ENCODE assay signal across 35 cellular contexts in genomic region chr22:19331474-19331873, GRCh38.
"Had no signal": no experiment of that assay in that cellular context is flagged by ENCODE, and none has a peak within 500 bp of the region (broad histone marks: within the 10 kb centered on the region; RNA-seq: fewer than 3 reads in every experiment).

No MANE protein-coding gene starts in this region.

- H3K4me3 Mint-ChIP-seq: activated B cell treated with CpG ODN at 0.5 μM for 24 hours; activated CD4-positive, alpha-beta memory T cell treated with anti-CD3 and anti-CD28 coated beads for 36 hours; activated CD4-positive, alpha-beta T cell treated with anti-CD3 and anti-CD28 coated beads for 36 hours; activated CD4-positive, alpha-beta T cell treated with anti-CD3 and anti-CD28 coated beads, Interleukin-2, amount 10 ng/mL, durations not matched to agents 24 days and 14 days; activated CD8-positive, alpha-beta memory T cell treated with anti-CD3 and anti-CD28 coated beads, Interleukin-2, amount 10 ng/mL, durations not matched to agents 7 days and 5 days; activated CD8-positive, alpha-beta T cell treated with anti-CD3 and anti-CD28 coated beads, Interleukin-2, amount 10 ng/mL, durations not matched to agents 7 days and 5 days; activated naive CD4-positive, alpha-beta T cell treated with anti-CD3 and anti-CD28 coated beads, Interleukin-2, amount 10 ng/mL, durations not matched to agents 7 days and 5 days; activated naive CD8-positive, alpha-beta T cell treated with anti-CD3 and anti-CD28 coated beads, Interleukin-2, amount 50 U/mL, for 24 hours; activated T-helper 1 cell treated with anti-CD3 and anti-CD28 coated beads, Interleukin-12 subunit alpha, Interleukin-12 subunit beta, Interleukin-2, Interleukin-4 antibody, amounts not matched to agents 30 ng/mL and 10 ng/mL and 1 ng/mL, durations not matched to agents 14 hours and 24 hours and 36 hours; T-helper 17 cell; T-helper 2 cell treated with Interferon-gamma antibody and Interleukin-4, amounts not matched to agents 5 μg/mL and 100 μg/mL, for 36 hours had no signal

- ATAC-seq: activated CD4-positive, alpha-beta T cell treated with anti-CD3 and anti-CD28 coated beads for 36 hours; activated CD4-positive, CD25-positive, alpha-beta regulatory T cell treated with anti-CD3 and anti-CD28 coated beads, Interleukin-2, amount 50 U/mL, for 24 hours; activated CD8-positive, alpha-beta memory T cell treated with anti-CD3 and anti-CD28 coated beads, Interleukin-2, amount 10 ng/mL, durations not matched to agents 7 days and 5 days; activated CD8-positive, alpha-beta T cell treated with anti-CD3 and anti-CD28 coated beads, Interleukin-2, amount 10 ng/mL, durations not matched to agents 7 days and 5 days; activated naive CD4-positive, alpha-beta T cell treated with anti-CD3 and anti-CD28 coated beads, Interleukin-2, amount 50 U/mL, for 72 hours; activated naive CD8-positive, alpha-beta T cell treated with anti-CD3 and anti-CD28 coated beads, Interleukin-2, amount 50 U/mL, for 24 hours; body of pancreas; T-helper 17 cell had no signal

- H3K27ac ChIP-seq: adrenal gland, body of pancreas, cardiac muscle cell, colonic mucosa, WERI-Rb-1 had no signal

- DNase-seq: activated B cell treated with CpG ODN at 0.5 μM for 24 hours; activated CD4-positive, alpha-beta memory T cell treated with anti-CD3 and anti-CD28 coated beads for 36 hours; activated CD4-positive, alpha-beta T cell treated with anti-CD3 and anti-CD28 coated beads for 36 hours; activated CD4-positive, alpha-beta T cell treated with anti-CD3 and anti-CD28 coated beads, Interleukin-2, amount 10 ng/mL, durations not matched to agents 24 days and 14 days; activated CD8-positive, alpha-beta memory T cell treated with anti-CD3 and anti-CD28 coated beads, Interleukin-2, amount 10 ng/mL, durations not matched to agents 7 days and 5 days; activated CD8-positive, alpha-beta memory T cell treated with anti-CD3 and anti-CD28 coated beads, Interleukin-2, amount 50 U/mL, for 4 hours; activated CD8-positive, alpha-beta T cell treated with anti-CD3 and anti-CD28 coated beads, Interleukin-2, amount 10 ng/mL, durations not matched to agents 7 days and 5 days; activated gamma-delta T cell; activated naive CD4-positive, alpha-beta T cell; activated naive CD4-positive, alpha-beta T cell treated with anti-CD3 and anti-CD28 coated beads, Interleukin-2, amount 10 ng/mL, durations not matched to agents 7 days and 5 days; activated naive CD8-positive, alpha-beta T cell treated with anti-CD3 and anti-CD28 coated beads, Interleukin-2, amount 50 U/mL, for 24 hours; activated T-cell treated with anti-CD3 and anti-CD28 coated beads, Interleukin-2, amount 50 U/mL, for 1 hour; activated T-cell treated with anti-CD3 and anti-CD28 coated beads, Interleukin-2, amount 50 U/mL, for 48 hours; adrenal gland; amygdala; aorta; body of pancreas; central memory CD4-positive, alpha-beta T cell; cerebellar nuclear complex; colonic mucosa; effector CD8-positive, alpha-beta T cell; foreskin fibroblast; head of caudate nucleus; T-helper 1 cell; T-helper 17 cell; T1000; WERI-Rb-1 had no signal

- H3K4me1 Mint-ChIP-seq: activated B cell treated with CpG ODN at 0.5 μM for 24 hours; activated CD4-positive, alpha-beta T cell treated with anti-CD3 and anti-CD28 coated beads for 36 hours; activated CD4-positive, alpha-beta T cell treated with anti-CD3 and anti-CD28 coated beads, Interleukin-2, amount 10 ng/mL, durations not matched to agents 24 days and 14 days; activated CD8-positive, alpha-beta memory T cell treated with anti-CD3 and anti-CD28 coated beads, Interleukin-2, amount 10 ng/mL, durations not matched to agents 7 days and 5 days; activated naive CD4-positive, alpha-beta T cell treated with anti-CD3 and anti-CD28 coated beads, Interleukin-2, amount 10 ng/mL, durations not matched to agents 7 days and 5 days; activated naive CD8-positive, alpha-beta T cell treated with anti-CD3 and anti-CD28 coated beads, Interleukin-2, amount 50 U/mL, for 24 hours; T-helper 17 cell had no signal

- H3K27me3 ChIP-seq: adrenal gland, body of pancreas, cardiac muscle cell, colonic mucosa had no signal

- H3K9me3 ChIP-seq: body of pancreas, colonic mucosa had no signal

- H3K27ac Mint-ChIP-seq: activated B cell treated with CpG ODN at 0.5 μM for 24 hours; activated CD4-positive, alpha-beta memory T cell treated with anti-CD3 and anti-CD28 coated beads for 36 hours; activated CD4-positive, alpha-beta T cell treated with anti-CD3 and anti-CD28 coated beads for 36 hours; activated CD4-positive, alpha-beta T cell treated with anti-CD3 and anti-CD28 coated beads, Interleukin-2, amount 10 ng/mL, durations not matched to agents 24 days and 14 days; activated CD8-positive, alpha-beta memory T cell treated with anti-CD3 and anti-CD28 coated beads, Interleukin-2, amount 10 ng/mL, durations not matched to agents 7 days and 5 days; activated CD8-positive, alpha-beta T cell treated with anti-CD3 and anti-CD28 coated beads, Interleukin-2, amount 10 ng/mL, durations not matched to agents 7 days and 5 days; activated naive CD4-positive, alpha-beta T cell treated with anti-CD3 and anti-CD28 coated beads, Interleukin-2, amount 10 ng/mL, durations not matched to agents 7 days and 5 days; activated naive CD4-positive, alpha-beta T cell treated with anti-CD3 and anti-CD28 coated beads, Interleukin-2, amount 50 U/mL, for 72 hours; activated naive CD8-positive, alpha-beta T cell treated with anti-CD3 and anti-CD28 coated beads, Interleukin-2, amount 50 U/mL, for 24 hours; activated T-helper 1 cell treated with anti-CD3 and anti-CD28 coated beads, Interleukin-12 subunit alpha, Interleukin-12 subunit beta, Interleukin-2, Interleukin-4 antibody, amounts not matched to agents 30 ng/mL and 10 ng/mL and 1 ng/mL, durations not matched to agents 14 hours and 24 hours and 36 hours; activated T-helper 2 cell treated with anti-CD3 and anti-CD28 coated beads, Interferon-gamma antibody, Interleukin-2, Interleukin-4, amounts not matched to agents 10 μg/mL and 5 μg/mL and 100 μg/mL, durations not matched to agents 14 hours and 24 hours and 36 hours; T-helper 17 cell; T-helper 2 cell treated with Interferon-gamma antibody and Interleukin-4, amounts not matched to agents 5 μg/mL and 100 μg/mL, for 36 hours had no signal

- FAIRE-seq: endometrium, frontal cortex had no signal

- H3K4me1 ChIP-seq: adrenal gland, body of pancreas, colonic mucosa had no signal

- H3K4me3 ChIP-seq: adrenal gland, body of pancreas, cardiac muscle cell, colonic mucosa had no signal

- H3K27me3 Mint-ChIP-seq: activated B cell treated with CpG ODN at 0.5 μM for 24 hours; activated CD4-positive, alpha-beta memory T cell treated with anti-CD3 and anti-CD28 coated beads for 36 hours; activated CD4-positive, alpha-beta T cell treated with anti-CD3 and anti-CD28 coated beads for 36 hours; activated CD4-positive, alpha-beta T cell treated with anti-CD3 and anti-CD28 coated beads, Interleukin-2, amount 10 ng/mL, durations not matched to agents 24 days and 14 days; activated CD8-positive, alpha-beta memory T cell treated with anti-CD3 and anti-CD28 coated beads, Interleukin-2, amount 10 ng/mL, durations not matched to agents 7 days and 5 days; activated naive CD4-positive, alpha-beta T cell treated with anti-CD3 and anti-CD28 coated beads, Interleukin-2, amount 10 ng/mL, durations not matched to agents 7 days and 5 days; activated naive CD8-positive, alpha-beta T cell treated with anti-CD3 and anti-CD28 coated beads, Interleukin-2, amount 50 U/mL, for 24 hours; T-helper 17 cell had no signal
